In genomic region chr16:85261657-85262557, GRCh38 we compare ENCODE assay signal across 1 cellular context.
TF ChIP-seq lines count a peak whose summit lies in the region.

No MANE protein-coding gene starts in this region.

TF ChIP-seq in K562, 482 proteins besides CTCF, POLR2A, EP300 and RAD21 (continued from another document and continues in another):
- 0 out of 2 replicates have a peak, but pooled peaks have one; percentile 25 for TF ChIP-seq USF1 (CRISPR knock-in tag; IDR thresholded peaks at IDR 0.05)
- TF ChIP-seq ZNF277 (CRISPR knock-in tag; IDR thresholded peaks at IDR 0.05; ENCODE audit: borderline replicate concordance): no peak
- TF ChIP-seq PATZ1 (CRISPR knock-in tag; IDR thresholded peaks at IDR 0.05; ENCODE audit: borderline replicate concordance): no peak
- no peak for TF ChIP-seq ARID3A (IDR thresholded peaks at IDR 0.05; ENCODE audit: borderline replicate concordance, low read depth, low read length)
- no peak for TF ChIP-seq TOE1 (IDR thresholded peaks at IDR 0.05; ENCODE audit: borderline replicate concordance)
- TF ChIP-seq TOE1 (CRISPR knock-in tag; IDR thresholded peaks at IDR 0.05; ENCODE audit: borderline replicate concordance, low read depth): 0 out of 2 replicates have a peak, but pooled peaks have one; percentile 16
- no peak for TF ChIP-seq NELFE (IDR thresholded peaks at IDR 0.05; ENCODE audit: insufficient read depth, insufficient read length)
- TF ChIP-seq CREB5 (CRISPR knock-in tag; IDR thresholded peaks at IDR 0.05): no peak
- TF ChIP-seq PHB (CRISPR knock-in tag; IDR thresholded peaks at IDR 0.05): no peak
- TF ChIP-seq PTTG1 (tag; IDR thresholded peaks at IDR 0.05; ENCODE audit: low read depth): no peak
- no peak for TF ChIP-seq BRD9 (IDR thresholded peaks at IDR 0.05; ENCODE audit: low read depth, partially characterized antibody)
- no peak for TF ChIP-seq ZNF239 (CRISPR knock-in tag; IDR thresholded peaks at IDR 0.05)
- no peak for TF ChIP-seq ZBTB26 (CRISPR knock-in tag; IDR thresholded peaks at IDR 0.05)
- no peak for TF ChIP-seq CUX1 (CRISPR knock-in tag; IDR thresholded peaks at IDR 0.05)
- TF ChIP-seq BCL6 (CRISPR knock-in tag; IDR thresholded peaks at IDR 0.05): no peak
- no peak for TF ChIP-seq ZFP1 (CRISPR knock-in tag; IDR thresholded peaks at IDR 0.05)
- peak; percentile 66 for TF ChIP-seq CBFA2T2 (conservative IDR thresholded peaks at IDR 0.05)
- no peak for TF ChIP-seq PHF8 (IDR thresholded peaks at IDR 0.05; ENCODE audit: borderline replicate concordance, low read length)
- no peak for TF ChIP-seq ZNF639 (CRISPR knock-in tag; conservative IDR thresholded peaks at IDR 0.05 in 1 of 2, IDR thresholded peaks at IDR 0.05 in 1 of 2)
- no peak for TF ChIP-seq ZNF184 (CRISPR knock-in tag; IDR thresholded peaks at IDR 0.05)
- no peak for TF ChIP-seq DACH1 (IDR thresholded peaks at IDR 0.05; ENCODE audit: partially characterized antibody)
- peak; percentile 68 for TF ChIP-seq MEIS2 (IDR thresholded peaks at IDR 0.05; ENCODE audit: partially characterized antibody)
- no peak for TF ChIP-seq RBM34 (IDR thresholded peaks at IDR 0.05; ENCODE audit: borderline replicate concordance, insufficient read depth, low read length)
- no peak for TF ChIP-seq ELF4 (CRISPR knock-in tag; IDR thresholded peaks at IDR 0.05)
- no peak for TF ChIP-seq RBM22 (IDR thresholded peaks at IDR 0.05; ENCODE audit: low read depth, low read length, poor library complexity, severe bottlenecking)
- TF ChIP-seq ETV5 (CRISPR knock-in tag; IDR thresholded peaks at IDR 0.05; ENCODE audit: low read depth): no peak
- no peak for TF ChIP-seq CREB1 (IDR thresholded peaks at IDR 0.05)
- TF ChIP-seq CREB1 (CRISPR knock-in tag; IDR thresholded peaks at IDR 0.05): no peak
- TF ChIP-seq ZNF197 (CRISPR knock-in tag; IDR thresholded peaks at IDR 0.05; ENCODE audit: low read depth): no peak
- TF ChIP-seq CGGBP1 (CRISPR knock-in tag; IDR thresholded peaks at IDR 0.05): no peak
- no peak for TF ChIP-seq NR4A1 (CRISPR knock-in tag; IDR thresholded peaks at IDR 0.05)
- TF ChIP-seq NR4A1 (tag; IDR thresholded peaks at IDR 0.05): no peak
- no peak for TF ChIP-seq ZNF76 (CRISPR knock-in tag; IDR thresholded peaks at IDR 0.05; ENCODE audit: borderline replicate concordance)
- TF ChIP-seq SLC30A9 (CRISPR knock-in tag; IDR thresholded peaks at IDR 0.05): no peak
- TF ChIP-seq KLF13 (tag; IDR thresholded peaks at IDR 0.05; ENCODE audit: borderline replicate concordance, low read depth): no peak
- TF ChIP-seq FOXK2 (conservative IDR thresholded peaks at IDR 0.05 in 1 of 2, IDR thresholded peaks at IDR 0.05 in 1 of 2; ENCODE audit: low read depth in 2 of 2): no peak
- peak; percentile 42; the same call in 1 of the 2 replicates for TF ChIP-seq SMARCE1 (IDR thresholded peaks at IDR 0.05)
- TF ChIP-seq CBX1 (IDR thresholded peaks at IDR 0.05; ENCODE audit: low read depth): 0 out of 2 replicates have a peak, but pooled peaks have one; percentile 58
- no peak for TF ChIP-seq E2F8 (IDR thresholded peaks at IDR 0.05; ENCODE audit: low read depth, partially characterized antibody)
- no peak for TF ChIP-seq FOXJ2 (tag; IDR thresholded peaks at IDR 0.05)
- TF ChIP-seq ZNF311 (CRISPR knock-in tag; IDR thresholded peaks at IDR 0.05): no peak
- peak; percentile 82 for TF ChIP-seq L3MBTL2 (IDR thresholded peaks at IDR 0.05)
- no peak for TF ChIP-seq XRCC3 (IDR thresholded peaks at IDR 0.05)
- TF ChIP-seq SMAD2 (IDR thresholded peaks at IDR 0.05; ENCODE audit: low read depth, low read length): no peak
- TF ChIP-seq NCOA4 (IDR thresholded peaks at IDR 0.05; ENCODE audit: partially characterized antibody): no peak
- TF ChIP-seq LCOR (CRISPR knock-in tag; IDR thresholded peaks at IDR 0.05): no peak
- TF ChIP-seq MAFG (tag; conservative IDR thresholded peaks at IDR 0.05): no peak
